23 cellular contexts compared by ENCODE assay signal in the genomic region with DNA sequence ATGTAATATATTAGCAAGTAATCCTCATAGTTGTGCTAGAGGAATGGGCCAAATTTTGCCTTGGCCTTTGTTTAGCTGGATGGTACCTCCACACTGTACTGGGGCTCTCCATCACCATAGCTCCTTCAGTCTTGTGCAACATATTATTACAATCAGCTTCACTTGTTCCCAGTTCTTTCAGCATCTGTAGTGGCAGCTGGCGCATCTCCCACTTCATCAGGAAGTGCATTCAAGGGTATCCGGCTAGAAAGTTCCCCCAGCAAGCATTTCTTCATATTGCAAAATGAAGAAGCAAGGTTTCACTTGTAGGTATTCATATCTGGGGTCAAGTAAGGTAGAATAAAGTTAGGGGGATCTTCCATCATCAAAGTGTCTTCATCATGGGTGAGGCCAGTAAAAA.
DNase-seq lines count a peak whose midpoint lies in the region; ATAC-seq, FAIRE-seq and TF ChIP-seq lines count a peak whose summit lies in the region.
"Had no signal": no experiment of that assay in that cellular context is flagged by ENCODE, and none has a peak within 500 bp of the region (broad histone marks: within the 10 kb centered on the region; RNA-seq: fewer than 3 reads in every experiment).

No MANE protein-coding gene starts in this region.

- ATAC-seq in activated CD4-positive, CD25-positive, alpha-beta regulatory T cell treated with anti-CD3 and anti-CD28 coated beads, Interleukin-2, amount 50 U/mL, for 24 hours: no peak
- ATAC-seq: HCT116 had no signal

- TF ChIP-seq POLR2A in GM12892 (IDR thresholded peaks at IDR 0.05; ENCODE audit: low read depth, low read length): no peak

- peak overlapping the region; percentile 33 to 44 (median 44) for H3K27ac Mint-ChIP-seq in nephron
- H3K27ac Mint-ChIP-seq: CD14-positive monocyte; CD8-positive, alpha-beta memory T cell had no signal

- H3K4me3 ChIP-seq in epithelial cell of proximal tubule (ENCODE audit: low read depth, low read length) (no peak overlapping the region), brain microvascular endothelial cell (ENCODE audit: low read depth, low read length) (no peak overlapping the region)
- H3K4me3 ChIP-seq: Peyer's patch, SK-N-MC had no signal

- H3K4me1 Mint-ChIP-seq in nephron: peaks cover 44% of the 10 kb centered on the region
- H3K4me1 Mint-ChIP-seq: CD14-positive monocyte; CD8-positive, alpha-beta memory T cell had no signal

- no peak for DNase-seq in GM12892 (ENCODE audit: insufficient read length)
- peak; percentile 40 for DNase-seq in NCI-H2171 treated with DMSO at 0.1 percent for 48 hours (lab: John Stamatoyannopoulos, UW)
- DNase-seq in epithelial cell of proximal tubule (ENCODE audit: low read depth): peak; percentile 18
- DNase-seq in D341Med (ENCODE audit: low spot score): no peak
- DNase-seq in brain microvascular endothelial cell: no peak
- DNase-seq in activated CD4-positive, CD25-positive, alpha-beta regulatory T cell (lab: John Stamatoyannopoulos, UW): no peak
- DNase-seq: CD8-positive, alpha-beta memory T cell; DMS79 treated with DMSO at 0.1 percent for 48 hours; GF-D8; NCI-H1092; NCI-H1417 treated with DMSO at 0.1 percent for 48 hours; NCI-H1694 treated with DMSO at 0.1 percent for 48 hours; NCI-H2081; NCI-H526 treated with DMSO at 0.1 percent for 48 hours; OCI-M1; Peyer's patch; SIG-M5 had no signal

- TF ChIP-seq CTCF in epithelial cell of proximal tubule (conservative IDR thresholded peaks at IDR 0.05; ENCODE audit: low read depth, low read length) (no peak), nephron (IDR thresholded peaks at IDR 0.05; ENCODE audit: unreplicated experiment in 3 of 3) (no peak), brain microvascular endothelial cell (IDR thresholded peaks at IDR 0.05; ENCODE audit: low read depth, low read length, missing control alignments) (no peak)

- H3K9me3 Mint-ChIP-seq in nephron: peaks cover 32% of the 10 kb centered on the region

- H3K4me3 Mint-ChIP-seq in nephron: no peak overlapping the region
- H3K4me3 Mint-ChIP-seq: CD14-positive monocyte; CD8-positive, alpha-beta memory T cell had no signal

- in situ Hi-C loops in brain microvascular endothelial cell (cut with HindIII; ENCODE audit: low pct_ligation_motif_present, low sequenced_read_pairs): no loop called here

- H3K36me3 Mint-ChIP-seq in nephron (ENCODE audit: low read depth): peaks cover 17% of the 10 kb centered on the region
- H3K36me3 Mint-ChIP-seq: CD14-positive monocyte; CD8-positive, alpha-beta memory T cell had no signal

- no peaks in the 10 kb centered on the region for H3K27me3 ChIP-seq in brain microvascular endothelial cell (replicated peaks)
- H3K27me3 ChIP-seq: Peyer's patch had no signal

- H3K36me3 ChIP-seq in brain microvascular endothelial cell (replicated peaks): no peaks in the 10 kb centered on the region
- H3K36me3 ChIP-seq: Peyer's patch had no signal

- no peak overlapping the region for H3K27ac ChIP-seq in brain microvascular endothelial cell
- H3K27ac ChIP-seq: Peyer's patch, SK-N-MC had no signal

- FAIRE-seq in GM12892 (lab: Jason Lieb, UNC): peak; percentile 54
- FAIRE-seq: H1 had no signal

- no peaks in the 10 kb centered on the region for H3K27me3 Mint-ChIP-seq in nephron (ENCODE audit: low read depth)

Comparison
In these comparisons a context has a peak if more than half of its experiments do, and no peak if none do; other contexts are left out.
1. DNase-seq: peak in NCI-H2171 treated with DMSO at 0.1 percent for 48 hours (single experiment) and epithelial cell of proximal tubule (single experiment); none in GM12892 (single experiment), D341Med (single experiment), brain microvascular endothelial cell (single experiment) and activated CD4-positive, CD25-positive, alpha-beta regulatory T cell (0 of 4).